15 cellular contexts compared by ENCODE assay signal in the genomic region with DNA sequence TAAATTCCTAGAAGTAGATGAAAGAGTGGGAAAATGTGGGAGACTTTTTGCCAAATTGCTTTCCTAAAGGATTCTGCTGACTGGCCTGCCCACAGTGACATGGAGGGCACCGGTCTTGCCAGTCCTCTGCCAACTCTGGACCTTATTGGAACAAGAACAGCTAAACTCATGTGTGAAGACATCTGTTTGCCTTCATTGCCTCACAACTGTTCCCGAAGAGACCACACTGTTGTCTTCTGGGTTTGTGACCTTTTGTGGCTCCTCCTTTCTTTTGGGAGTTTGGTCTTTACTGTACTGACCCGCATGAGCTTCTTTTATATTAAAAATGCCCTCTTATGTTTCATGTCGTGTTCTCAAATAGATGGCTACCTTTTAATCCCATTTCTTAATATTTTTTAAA. TPM values are rescaled to one million over a fixed set of nuclear protein-coding genes. Genes with fewer than 3 reads are reported as not detected.
DNase-seq lines count a peak whose midpoint lies in the region; ATAC-seq and TF ChIP-seq lines count a peak whose summit lies in the region.
"Had no signal": no experiment of that assay in that cellular context is flagged by ENCODE, and none has a peak within 500 bp of the region (broad histone marks: within the 10 kb centered on the region; RNA-seq: fewer than 3 reads in every experiment).

No MANE protein-coding gene starts in this region.

- H3K36me3 ChIP-seq in right lobe of liver: no peaks in the 10 kb centered on the region

- no peaks in the 10 kb centered on the region for H3K9me3 ChIP-seq in right lobe of liver
- H3K9me3 ChIP-seq: Caco-2 had no signal

- no peak for DNase-seq in left lobe of liver (ENCODE audit: low spot score)
- DNase-seq in right lobe of liver: no peak
- no peak for DNase-seq in progenitor cell of endocrine pancreas (ENCODE audit: low spot score, unreplicated experiment)
- no peak for DNase-seq in caudate nucleus (lab: John Stamatoyannopoulos, UW)
- DNase-seq in HPDE6-E6E7 (ENCODE audit: extremely low spot score): no peak
- DNase-seq: AML-193; Caco-2; CD4-positive, alpha-beta T cell; DMS153; DMS79; GDM1; HCEC 1CT had no signal

- no peaks in the 10 kb centered on the region for H3K9me3 Mint-ChIP-seq in progenitor cell of endocrine pancreas (ENCODE audit: low read depth)
- H3K9me3 Mint-ChIP-seq: CD4-positive, alpha-beta T cell; GM23338 had no signal

- H3K4me1 ChIP-seq in right lobe of liver: peaks cover 0 to 21% (median 0%) of the 10 kb centered on the region in 4 donors
- H3K4me1 ChIP-seq: Caco-2 had no signal

- ATAC-seq in left lobe of liver: peak; percentile 77
- ATAC-seq in right lobe of liver: peak; percentile 45 to 91 (median 60)
- ATAC-seq in HG03095 (IDR thresholded peaks at IDR 0.05; ENCODE audit: unreplicated experiment): no peak
- ATAC-seq: GM23338 had no signal

- no peak overlapping the region for H3K27ac ChIP-seq in right lobe of liver
- no peak overlapping the region for H3K27ac ChIP-seq in caudate nucleus (ENCODE audit: low read depth, low read length)
- H3K27ac ChIP-seq: C4-2B had no signal

- H3K4me3 Mint-ChIP-seq in progenitor cell of endocrine pancreas (ENCODE audit: low read depth): no peak overlapping the region
- H3K4me3 Mint-ChIP-seq: CD4-positive, alpha-beta T cell; GM23338 had no signal

- intact Hi-C loops in right lobe of liver (cut with DNase I): no loop called here

- no peak for TF ChIP-seq POLR2A in right lobe of liver (IDR thresholded peaks at IDR 0.05)

- no peaks in the 10 kb centered on the region for H3K27me3 ChIP-seq in right lobe of liver

- TF ChIP-seq CTCF in right lobe of liver (IDR thresholded peaks at IDR 0.05) (no peak), progenitor cell of endocrine pancreas (IDR thresholded peaks at IDR 0.05; ENCODE audit: unreplicated experiment) (no peak)

- 52% methylated on average over 4 of the region's 4 CpGs for WGBS in right lobe of liver (ENCODE audit: insufficient coverage, low coverage, low lambda C conversion rate, missing lambda C conversion rate)

- no peak overlapping the region for H3K4me3 ChIP-seq in right lobe of liver
- H3K4me3 ChIP-seq: GM23338 had no signal

- peaks cover 30% of the 10 kb centered on the region for H3K4me1 Mint-ChIP-seq in progenitor cell of endocrine pancreas (ENCODE audit: low read depth)
- H3K4me1 Mint-ChIP-seq: GM23338 had no signal

- peaks cover 6% of the 10 kb centered on the region for H3K27me3 Mint-ChIP-seq in progenitor cell of endocrine pancreas
- H3K27me3 Mint-ChIP-seq: CD4-positive, alpha-beta T cell had no signal

- H3K27ac Mint-ChIP-seq in progenitor cell of endocrine pancreas: peak overlapping the region; percentile 20
- H3K27ac Mint-ChIP-seq: CD4-positive, alpha-beta T cell; GM23338 had no signal

- no peaks in the 10 kb centered on the region for H3K36me3 Mint-ChIP-seq in progenitor cell of endocrine pancreas (ENCODE audit: insufficient read depth)

RNA-seq across cellular contexts. Expression of gene WNK2, which starts 16.1 kb away (rescaled TPM):
- total RNA-seq in left lobe of liver (3.7 TPM), right lobe of liver (1 to 10 TPM in 5 of 6 experiments, under 1 TPM in 1; 0.43 to 3.6 (median 1.3) TPM), progenitor cell of endocrine pancreas (302 and 345 TPM in 2 replicates)

RNA-seq across cellular contexts. Expression of gene NINJ1, which starts 33.8 kb away (rescaled TPM):
- total RNA-seq in left lobe of liver: 53.3 TPM
- total RNA-seq in right lobe of liver: 100 to 1,000 TPM in 1 of 6 experiments, 10 to 100 TPM in 5; 35.6 to 103 (median 65.1) TPM
- total RNA-seq in progenitor cell of endocrine pancreas: 38.1 and 39.5 TPM in 2 replicates

Comparison
In these comparisons a context has a peak if more than half of its experiments do, and no peak if none do; other contexts are left out.
1. RNA of gene WNK2, which starts 16.1 kb away (total RNA-seq): 302 to 345 TPM in progenitor cell of endocrine pancreas; 3.7 TPM in left lobe of liver (single experiment) and 0.43 to 3.6 TPM in right lobe of liver; every median in the first group is over 10 times any median in the second.